ENCODE assay signal across 15 cellular contexts in genomic region chr2:241720560-241720959, GRCh38. TPM values are rescaled to one million over a fixed set of nuclear protein-coding genes. Genes with fewer than 3 reads are reported as not detected.
DNase-seq lines count a peak whose midpoint lies in the region; ATAC-seq lines count a peak whose summit lies in the region.
"Had no signal": no experiment of that assay in that cellular context is flagged by ENCODE, and none has a peak within 500 bp of the region (broad histone marks: within the 10 kb centered on the region; RNA-seq: fewer than 3 reads in every experiment).

No MANE protein-coding gene starts in this region.

- peaks cover 34% of the 10 kb centered on the region for H3K79me1 ChIP-seq in mesenchymal stem cell (replicated peaks; ENCODE audit: low read length, poor library complexity, severe bottlenecking)

- no peak overlapping the region for H3K9ac ChIP-seq in mesenchymal stem cell (ENCODE audit: low read length)
- H3K9ac ChIP-seq: GM23248 had no signal

- ATAC-seq in left colon: peak; percentile 14
- ATAC-seq in GM21381 (IDR thresholded peaks at IDR 0.05; ENCODE audit: unreplicated experiment): no peak

- no peak overlapping the region for H3K4ac ChIP-seq in mesenchymal stem cell (ENCODE audit: low read depth in 1 of 2, low read length in 2 of 2)

- WGBS in mesenchymal stem cell: 94% methylated on average over 15 of the region's 15 CpGs

- H4K8ac ChIP-seq in mesenchymal stem cell (ENCODE audit: low read length): no peak overlapping the region

- H2BK120ac ChIP-seq in mesenchymal stem cell (ENCODE audit: low read depth, low read length): no peak overlapping the region

- H2BK15ac ChIP-seq in mesenchymal stem cell (ENCODE audit: low read depth, poor library complexity, severe bottlenecking): no peak overlapping the region

- no peak overlapping the region for H2BK12ac ChIP-seq in mesenchymal stem cell (ENCODE audit: low read length in 2 of 2)

- H3K27me3 ChIP-seq in H7 (ENCODE audit: control insufficient read depth, insufficient read depth, low read length): no peaks in the 10 kb centered on the region
- no peaks in the 10 kb centered on the region for H3K27me3 ChIP-seq in mesenchymal stem cell (ENCODE audit: control insufficient read depth in 1 of 2, insufficient read depth in 1 of 2, low read length in 2 of 2)

- no peak overlapping the region for H4K91ac ChIP-seq in mesenchymal stem cell (ENCODE audit: low read length)

- no peak overlapping the region for H2BK5ac ChIP-seq in mesenchymal stem cell (ENCODE audit: low read depth, low read length, poor library complexity, severe bottlenecking)

- no peak overlapping the region for H3K14ac ChIP-seq in mesenchymal stem cell (ENCODE audit: low read length in 2 of 2)

- no peak overlapping the region for H3K23ac ChIP-seq in mesenchymal stem cell (ENCODE audit: low read length in 2 of 2)

- H3K36me3 ChIP-seq in H7 (replicated peaks; ENCODE audit: control insufficient read depth, insufficient read depth, low read length) (peaks cover 19% of the 10 kb centered on the region), mesenchymal stem cell (ENCODE audit: control insufficient read depth in 1 of 2, insufficient read depth in 2 of 2, low read depth in 1 of 2, low read length in 2 of 2) (peaks cover 72 to 81% of the 10 kb centered on the region in 2 experiments)

- no peak overlapping the region for H3K18ac ChIP-seq in mesenchymal stem cell (ENCODE audit: low read depth in 1 of 2, low read length in 2 of 2)

- no peak overlapping the region for H3K27ac ChIP-seq in mesenchymal stem cell (ENCODE audit: low read length, poor library complexity, severe bottlenecking)
- H3K27ac ChIP-seq: GM23248 had no signal

- H3K4me1 ChIP-seq in mesenchymal stem cell (ENCODE audit: control insufficient read depth, insufficient read depth, low read depth, low read length): no peaks in the 10 kb centered on the region
- H3K4me1 ChIP-seq: Caco-2 had no signal

- peak; percentile 23 for DNase-seq in D341Med (ENCODE audit: low spot score)
- DNase-seq in H7: peak; percentile 52
- DNase-seq in left colon: no peak
- no peak for DNase-seq in CD1c-positive myeloid dendritic cell (ENCODE audit: extremely low spot score)
- DNase-seq in mesenchymal stem cell: no peak
- DNase-seq: Caco-2; CD4-positive, CD25-positive, alpha-beta regulatory T cell; DMS53; GM23248; NCI-H187 treated with DMSO at 0.1 percent for 48 hours; NCI-H345; NCI-H526 treated with DMSO at 0.1 percent for 48 hours; NK-92 treated with Interleukin-12 subunit alpha and Interleukin-12 subunit beta, amount 100 ng/mL, for 24 hours had no signal

- H2AFZ ChIP-seq in mesenchymal stem cell (ENCODE audit: low read depth, low read length): no peak overlapping the region
- H2AFZ ChIP-seq: GM23248 had no signal

- no peak overlapping the region for H2AK5ac ChIP-seq in mesenchymal stem cell (ENCODE audit: low read length, severe bottlenecking)

- intact Hi-C loops in left colon (cut with DNase I, micrococcal nuclease): no loop called here

- H3K9me3 ChIP-seq in mesenchymal stem cell (ENCODE audit: control insufficient read depth, low read length): peaks cover 9% of the 10 kb centered on the region

- H3K4me3 ChIP-seq in H7 (ENCODE audit: insufficient read depth, low read depth, low read length) (no peak overlapping the region), mesenchymal stem cell (ENCODE audit: insufficient read depth in 1 of 2, low read depth in 1 of 2, low read length in 2 of 2) (peak overlapping the region in 1 of 2 experiments; percentile 20)
- H3K4me3 ChIP-seq: GM23248 had no signal

- H3K4me2 ChIP-seq in mesenchymal stem cell (ENCODE audit: low read length, poor library complexity, severe bottlenecking): no peak overlapping the region

RNA-seq across cellular contexts. Expression of gene D2HGDH, which starts 13.9 kb away (rescaled TPM):
- 23.5 and 26.3 TPM in 2 replicates for total RNA-seq in H7 (2014; rRNA removed; shearing (Covaris generic))
- 10 to 100 TPM; 72.8 to 75.3 TPM for total RNA-seq in left colon
- 5.7 TPM for polyA plus RNA-seq in mesenchymal stem cell (2013, experiment 1 of 2)
- polyA plus RNA-seq in mesenchymal stem cell (2013, experiment 2 of 2): 5.3 TPM

RNA-seq across cellular contexts. Expression of gene ING5, which starts 18.7 kb away (rescaled TPM):
- 41.2 and 41.4 TPM in 2 replicates for total RNA-seq in H7 (2014; rRNA removed; shearing (Covaris generic))
- total RNA-seq in left colon: 10 to 100 TPM; 26.7 to 27.6 TPM
- 11.3 TPM for polyA plus RNA-seq in mesenchymal stem cell (2013, experiment 1 of 2)
- polyA plus RNA-seq in mesenchymal stem cell (2013, experiment 2 of 2): 11.4 TPM

RNA-seq across cellular contexts. Expression of gene DTYMK, which starts 33.9 kb away (rescaled TPM):
- total RNA-seq in H7 (2014; rRNA removed; shearing (Covaris generic)): 64.1 and 78.2 TPM in 2 replicates
- total RNA-seq in left colon: 10 to 100 TPM; 13.4 to 23.7 TPM
- 20.3 TPM for polyA plus RNA-seq in mesenchymal stem cell (2013, experiment 1 of 2)
- 20.5 TPM for polyA plus RNA-seq in mesenchymal stem cell (2013, experiment 2 of 2)

RNA-seq across cellular contexts. Expression of gene GAL3ST2, which starts 56.1 kb away (rescaled TPM):
- total RNA-seq in H7 (2014; rRNA removed; shearing (Covaris generic)): 0.14 TPM in 1 of 2 replicates, not detected in the other
- 10 to 100 TPM; 50.8 to 69.8 TPM for total RNA-seq in left colon
- polyA plus RNA-seq in mesenchymal stem cell (2013, experiment 1 of 2): 0.06 TPM
- polyA plus RNA-seq in mesenchymal stem cell (2013, experiment 2 of 2): 0.07 TPM
- total RNA-seq: GM23248, HT1080 had no signal
- polyA plus RNA-seq: CD4-positive, CD25-positive, alpha-beta regulatory T cell; GM23248 had no signal

Comparison
In these comparisons a context has a peak if more than half of its experiments do, and no peak if none do; other contexts are left out.
1. DNase-seq: peak in D341Med (single experiment) and H7 (single experiment); none in left colon (0 of 2), CD1c-positive myeloid dendritic cell (single experiment) and mesenchymal stem cell (single experiment).